ENCODE assay signal across 9 cellular contexts in genomic region chr18:7116832-7117389, GRCh38. TPM values are rescaled to one million over a fixed set of nuclear protein-coding genes. Genes with fewer than 3 reads are reported as not detected.
DNase-seq lines count a peak whose midpoint lies in the region; ATAC-seq and TF ChIP-seq lines count a peak whose summit lies in the region.
"Had no signal": no experiment of that assay in that cellular context is flagged by ENCODE, and none has a peak within 500 bp of the region (broad histone marks: within the 10 kb centered on the region; RNA-seq: fewer than 3 reads in every experiment).

No MANE protein-coding gene starts in this region.

- H3K9me3 ChIP-seq in H9 (ENCODE audit: control insufficient read depth, low read depth, low read length) (no peaks in the 10 kb centered on the region), iPS-15b (ENCODE audit: control insufficient read depth, insufficient read depth, low read length) (no peaks in the 10 kb centered on the region), skeletal muscle satellite cell (replicated peaks; ENCODE audit: low read length) (no peaks in the 10 kb centered on the region), BE2C (no peaks in the 10 kb centered on the region)

- no peak overlapping the region for H3K27ac ChIP-seq in H9 (ENCODE audit: insufficient read length, low read depth, low read length)

- H3K23me2 ChIP-seq in H9 (ENCODE audit: insufficient read length, low read depth, low read length, poor library complexity, severe bottlenecking), result peaks cover 15% of the 10 kb centered on the region

- peaks cover 2 to 15% (median 2%) of the 10 kb centered on the region in 3 experiments; a peak in 5 of 7 replicates for H3K36me3 Mint-ChIP-seq in H9 (ENCODE audit: insufficient read depth in 1 of 3, low read depth in 3 of 3)
- H3K36me3 Mint-ChIP-seq in activated naive CD8-positive, alpha-beta T cell treated with anti-CD3 and anti-CD28 coated beads, Interleukin-2, amount 10 ng/mL, durations not matched to agents 7 days and 5 days, result no peaks in the 10 kb centered on the region
- H3K36me3 Mint-ChIP-seq in activated naive CD4-positive, alpha-beta T cell treated with anti-CD3 and anti-CD28 coated beads, Interleukin-2, amount 10 ng/mL, durations not matched to agents 7 days and 5 days, result no peaks in the 10 kb centered on the region

- POLR2A ChIA-PET in activated naive CD8-positive, alpha-beta T cell treated with anti-CD3 and anti-CD28 coated beads, Interleukin-2, amount 10 ng/mL, durations not matched to agents 7 days and 5 days (lab: Charles Lee), result no interaction called here

- peaks cover 0 to 2% of the 10 kb centered on the region in 2 experiments; a peak in 2 of 5 replicates for H3K9me3 Mint-ChIP-seq in H9
- peaks cover 4% of the 10 kb centered on the region for H3K9me3 Mint-ChIP-seq in activated naive CD8-positive, alpha-beta T cell treated with anti-CD3 and anti-CD28 coated beads, Interleukin-2, amount 10 ng/mL, durations not matched to agents 7 days and 5 days
- H3K9me3 Mint-ChIP-seq in activated naive CD4-positive, alpha-beta T cell treated with anti-CD3 and anti-CD28 coated beads, Interleukin-2, amount 10 ng/mL, durations not matched to agents 7 days and 5 days, result no peaks in the 10 kb centered on the region

- H4K5ac ChIP-seq in H9 (ENCODE audit: insufficient read length, low read depth, low read length), result no peak overlapping the region

- H3K4ac ChIP-seq in H9 (ENCODE audit: low read depth, low read length), result no peak overlapping the region

- H3K27me3 Mint-ChIP-seq in H9 (ENCODE audit: low read depth), result peaks cover 38% of the 10 kb centered on the region
- H3K27me3 Mint-ChIP-seq in activated naive CD8-positive, alpha-beta T cell treated with anti-CD3 and anti-CD28 coated beads, Interleukin-2, amount 10 ng/mL, durations not matched to agents 7 days and 5 days, result peaks cover 29% of the 10 kb centered on the region
- H3K27me3 Mint-ChIP-seq in activated naive CD4-positive, alpha-beta T cell treated with anti-CD3 and anti-CD28 coated beads, Interleukin-2, amount 10 ng/mL, durations not matched to agents 7 days and 5 days, result peaks cover 27% of the 10 kb centered on the region

- ATAC-seq in activated naive CD8-positive, alpha-beta T cell treated with anti-CD3 and anti-CD28 coated beads, Interleukin-2, amount 10 ng/mL, durations not matched to agents 7 days and 5 days (ENCODE audit: low read depth), result no peak
- no peak for ATAC-seq in HG03159 (IDR thresholded peaks at IDR 0.05; ENCODE audit: unreplicated experiment)

- H3K9ac ChIP-seq in H9 (ENCODE audit: extremely low read depth, insufficient read length, low read length) (peak overlapping the region; percentile 57), iPS-15b (ENCODE audit: low read depth, low read length) (no peak overlapping the region), skeletal muscle satellite cell (ENCODE audit: low read depth, low read length) (peak overlapping the region; percentile 69)

- H3K27me3 ChIP-seq in H9 (ENCODE audit: insufficient read depth, low read length) (no peaks in the 10 kb centered on the region), iPS-15b (ENCODE audit: control insufficient read depth, insufficient read depth, low read length) (peaks cover 9% of the 10 kb centered on the region), skeletal muscle satellite cell (ENCODE audit: control insufficient read depth, insufficient read depth, low read length) (peaks cover 26% of the 10 kb centered on the region), BE2C (peaks cover 9% of the 10 kb centered on the region)

- CTCF ChIA-PET in activated naive CD4-positive, alpha-beta T cell treated with anti-CD3 and anti-CD28 coated beads, Interleukin-2, amount 10 ng/mL, durations not matched to agents 7 days and 5 days (lab: Charles Lee), result no interaction called here

- H3K4me3 Mint-ChIP-seq in H9, result peak overlapping the region; percentile 70 to 87
- H3K4me3 Mint-ChIP-seq in activated naive CD8-positive, alpha-beta T cell treated with anti-CD3 and anti-CD28 coated beads, Interleukin-2, amount 10 ng/mL, durations not matched to agents 7 days and 5 days, result peak overlapping the region; percentile 64
- no peak overlapping the region for H3K4me3 Mint-ChIP-seq in activated naive CD4-positive, alpha-beta T cell treated with anti-CD3 and anti-CD28 coated beads, Interleukin-2, amount 10 ng/mL, durations not matched to agents 7 days and 5 days

- H3K4me3 ChIP-seq in iPS-15b (ENCODE audit: low read depth, low read length), result peak overlapping the region; percentile 37
- H3K4me3 ChIP-seq in skeletal muscle satellite cell (ENCODE audit: low read length), result peak overlapping the region; percentile 74
- H3K4me3 ChIP-seq in BE2C (ENCODE audit: low read depth, low read length), result no peak overlapping the region

- no peak overlapping the region for H4K91ac ChIP-seq in H9 (ENCODE audit: insufficient read length, low read depth, low read length)

- H4K20me1 ChIP-seq in H9 (ENCODE audit: control insufficient read depth, insufficient read depth, insufficient read length), result no peaks in the 10 kb centered on the region

- no CpG with 5 or more reads among the region's 61 CpGs for WGBS in H9 (ENCODE audit: extremely low coverage, insufficient read length, low lambda C conversion rate)

- peak overlapping the region; percentile 90; the same call in 1 of the 2 replicates for H3K14ac ChIP-seq in H9 (ENCODE audit: insufficient read depth, low read length)

- no peaks in the 10 kb centered on the region for H3K4me1 ChIP-seq in H9 (ENCODE audit: insufficient read depth, low read length)
- H3K4me1 ChIP-seq in iPS-15b (ENCODE audit: control insufficient read depth, insufficient read depth, low read length), result no peaks in the 10 kb centered on the region
- H3K4me1 ChIP-seq in skeletal muscle satellite cell (ENCODE audit: control insufficient read depth, insufficient read depth, low read length), result peaks cover 12% of the 10 kb centered on the region
- no peaks in the 10 kb centered on the region for H3K4me1 ChIP-seq in BE2C

- no peaks in the 10 kb centered on the region for H3K79me1 ChIP-seq in H9 (ENCODE audit: insufficient read depth, low read depth, low read length, poor library complexity, severe bottlenecking)

- no peak overlapping the region for H4K8ac ChIP-seq in H9 (replicated peaks; ENCODE audit: insufficient read length, low read depth, low read length)

- no peak overlapping the region for H2BK120ac ChIP-seq in H9 (ENCODE audit: low read depth, low read length, poor library complexity, severe bottlenecking)

- H2BK5ac ChIP-seq in H9 (ENCODE audit: insufficient read length, low read length), result no peak overlapping the region

- no peak overlapping the region for H2BK12ac ChIP-seq in H9 (ENCODE audit: insufficient read length, low read depth, low read length)

- H3K27ac Mint-ChIP-seq in H9, result no peak overlapping the region
- H3K27ac Mint-ChIP-seq in activated naive CD8-positive, alpha-beta T cell treated with anti-CD3 and anti-CD28 coated beads, Interleukin-2, amount 10 ng/mL, durations not matched to agents 7 days and 5 days, result no peak overlapping the region
- no peak overlapping the region for H3K27ac Mint-ChIP-seq in activated naive CD4-positive, alpha-beta T cell treated with anti-CD3 and anti-CD28 coated beads, Interleukin-2, amount 10 ng/mL, durations not matched to agents 7 days and 5 days

- peaks cover 19 to 23% of the 10 kb centered on the region in 2 experiments for H3K4me1 Mint-ChIP-seq in H9
- H3K4me1 Mint-ChIP-seq in activated naive CD8-positive, alpha-beta T cell treated with anti-CD3 and anti-CD28 coated beads, Interleukin-2, amount 10 ng/mL, durations not matched to agents 7 days and 5 days, result no peaks in the 10 kb centered on the region
- peaks cover 3% of the 10 kb centered on the region for H3K4me1 Mint-ChIP-seq in activated naive CD4-positive, alpha-beta T cell treated with anti-CD3 and anti-CD28 coated beads, Interleukin-2, amount 10 ng/mL, durations not matched to agents 7 days and 5 days

- H2BK15ac ChIP-seq in H9 (ENCODE audit: low read depth, low read length), result no peak overlapping the region

- H2AK5ac ChIP-seq in H9 (ENCODE audit: insufficient read length, low read length), result no peak overlapping the region

- H3K79me2 ChIP-seq in H9 (ENCODE audit: insufficient read depth, low read length), result peaks cover 2% of the 10 kb centered on the region; the same call in 1 of the 2 replicates

- DNase-seq in H9 (peak; percentile 37), inferior parietal cortex (ENCODE audit: extremely low spot score) (no peak), BE2C (no peak)
- peak; percentile 24 for DNase-seq in activated naive CD8-positive, alpha-beta T cell treated with anti-CD3 and anti-CD28 coated beads, Interleukin-2, amount 10 ng/mL, durations not matched to agents 7 days and 5 days
- DNase-seq in activated naive CD4-positive, alpha-beta T cell treated with anti-CD3 and anti-CD28 coated beads, Interleukin-2, amount 10 ng/mL, durations not matched to agents 7 days and 5 days, result no peak
- DNase-seq: Kasumi-1 had no signal

- no peak overlapping the region for H2AFZ ChIP-seq in H9 (ENCODE audit: low read length)

- no peak overlapping the region for H3K18ac ChIP-seq in H9 (ENCODE audit: insufficient read length, low read depth, low read length)

- H3K4me2 ChIP-seq in H9 (ENCODE audit: insufficient read depth, insufficient read length, low read length) (peak overlapping the region; percentile 90), skeletal muscle satellite cell (ENCODE audit: low read length) (peak overlapping the region; percentile 96)

- peak; percentile 8; the same call in 1 of the 3 replicates for TF ChIP-seq CTCF in H9 (conservative IDR thresholded peaks at IDR 0.05)
- TF ChIP-seq CTCF in BE2C (IDR thresholded peaks at IDR 0.05; ENCODE audit: low read depth, low read length), result no peak

- no peak overlapping the region for H2BK20ac ChIP-seq in H9 (ENCODE audit: low read depth, low read length, poor library complexity, severe bottlenecking)

- no peak overlapping the region for H3K23ac ChIP-seq in H9 (ENCODE audit: insufficient read length, low read depth, low read length)

- no peak overlapping the region for H3K56ac ChIP-seq in H9 (ENCODE audit: insufficient read length, low read depth, low read length)

- no peaks in the 10 kb centered on the region for H3K36me3 ChIP-seq in iPS-15b (ENCODE audit: control insufficient read depth, insufficient read depth, low read length)
- no peaks in the 10 kb centered on the region for H3K36me3 ChIP-seq in skeletal muscle satellite cell (ENCODE audit: insufficient read depth, low read length)
- no peaks in the 10 kb centered on the region for H3K36me3 ChIP-seq in BE2C

- no peak overlapping the region for H3T11ph ChIP-seq in H9 (ENCODE audit: low read length)

RNA-seq across cellular contexts. Expression of gene LAMA1, which starts 0.7 kb away (rescaled TPM):
- 28.7 and 28.8 TPM in 2 replicates for total RNA-seq in H9 (2021)
- not detected for total RNA-seq in activated naive CD8-positive, alpha-beta T cell treated with anti-CD3 and anti-CD28 coated beads, Interleukin-2, amount 10 ng/mL, durations not matched to agents 7 days and 5 days
- 22.9 and 43.6 TPM in 2 replicates for total RNA-seq in skeletal muscle satellite cell (2012; rRNA removed)
- polyA plus RNA-seq in BE2C (2012; ENCODE audit: insufficient read depth, insufficient read length, low read depth), result not detected

Comparison
In these comparisons a context has a peak if more than half of its experiments do, and no peak if none do; other contexts are left out.
1. DNase-seq: peak in H9 (single experiment) and activated naive CD8-positive, alpha-beta T cell treated with anti-CD3 and anti-CD28 coated beads, Interleukin-2, amount 10 ng/mL, durations not matched to agents 7 days and 5 days (single experiment); none in inferior parietal cortex (single experiment), BE2C (single experiment) and activated naive CD4-positive, alpha-beta T cell treated with anti-CD3 and anti-CD28 coated beads, Interleukin-2, amount 10 ng/mL, durations not matched to agents 7 days and 5 days (single experiment).
2. RNA of gene LAMA1, which starts 0.7 kb away (total RNA-seq): 28.7 to 28.8 TPM in H9; not detected in activated naive CD8-positive, alpha-beta T cell treated with anti-CD3 and anti-CD28 coated beads, Interleukin-2, amount 10 ng/mL, durations not matched to agents 7 days and 5 days; every median in the first group is over 10 times any median in the second.